ENCODE assay signal across 7 cellular contexts in the genomic region with DNA sequence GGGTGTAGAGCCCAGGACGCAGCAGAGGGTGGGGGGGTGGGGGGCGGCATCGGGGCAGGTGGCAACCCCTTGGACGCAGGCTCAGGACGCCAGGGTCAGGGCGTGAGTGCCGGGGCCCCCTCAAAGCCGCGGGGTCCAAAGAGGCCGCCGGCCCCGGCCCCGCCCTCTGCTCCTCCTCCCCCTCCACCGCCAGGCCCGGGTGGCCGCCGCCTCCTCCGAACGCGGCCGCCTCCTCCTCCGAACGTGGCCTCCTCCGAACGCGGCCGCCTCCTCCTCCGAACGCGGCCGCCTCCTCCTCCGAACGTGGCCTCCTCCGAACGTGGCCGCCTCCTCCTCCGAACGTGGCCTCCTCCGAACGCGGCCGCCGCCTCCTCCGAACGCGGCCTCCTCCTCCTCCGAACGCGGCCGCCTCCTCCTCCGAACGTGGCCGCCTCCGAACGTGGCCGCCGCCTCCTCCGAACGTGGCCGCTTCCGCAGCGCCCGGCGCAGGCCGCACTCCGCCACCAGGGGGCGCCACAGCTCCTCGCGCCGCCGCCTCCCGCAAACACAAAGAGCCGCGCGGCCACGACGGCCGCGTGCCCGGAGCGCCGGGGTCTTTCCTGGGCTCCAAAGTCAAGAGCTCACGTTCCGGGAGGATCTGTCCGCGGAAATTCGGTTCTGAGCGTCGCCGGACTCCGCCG. TPM values are rescaled to one million over a fixed set of nuclear protein-coding genes. Genes with fewer than 3 reads are reported as not detected.
A peak's percentile ranks its signal among the peaks of the same experiment; 100 is the strongest.
DNase-seq lines count a peak whose midpoint lies in the region; ATAC-seq and TF ChIP-seq lines count a peak whose summit lies in the region.

No MANE protein-coding gene starts in this region.

- peak; percentile 82 for TF ChIP-seq RAD21 in neural cell (conservative IDR thresholded peaks at IDR 0.05)

- TF ChIP-seq EP300 in neural cell (conservative IDR thresholded peaks at IDR 0.05; ENCODE audit: poor library complexity, severe bottlenecking), result no peak

- H3K27ac Mint-ChIP-seq in stimulated activated naive CD8-positive, alpha-beta T cell treated with anti-CD3 and anti-CD28 coated beads, Interleukin-15, amount 100 ng/mL, for 72 hours, result peak overlapping the region; percentile 27 to 63

- H3K27ac ChIP-seq in neural cell (ENCODE audit: low read length), result no peak overlapping the region

- H3K27me3 Mint-ChIP-seq in stimulated activated naive CD8-positive, alpha-beta T cell treated with anti-CD3 and anti-CD28 coated beads, Interleukin-15, amount 100 ng/mL, for 72 hours, result peaks cover 74% of the 10 kb centered on the region

- no peaks in the 10 kb centered on the region for H3K9me3 Mint-ChIP-seq in stimulated activated naive CD8-positive, alpha-beta T cell treated with anti-CD3 and anti-CD28 coated beads, Interleukin-15, amount 100 ng/mL, for 72 hours

- peak overlapping the region; percentile 80 to 81 for H3K4me3 Mint-ChIP-seq in stimulated activated naive CD8-positive, alpha-beta T cell treated with anti-CD3 and anti-CD28 coated beads, Interleukin-15, amount 100 ng/mL, for 72 hours

- peak; percentile 76 for TF ChIP-seq CTCF in GM12872 (IDR thresholded peaks at IDR 0.05; ENCODE audit: insufficient read depth, low read depth, low read length)
- peak; percentile 95 for TF ChIP-seq CTCF in neural cell (IDR thresholded peaks at IDR 0.05; ENCODE audit: poor library complexity, severe bottlenecking)

- DNase-seq in HT1080 (ENCODE audit: low read depth) (peak; percentile 88), fibroblast of gingiva (ENCODE audit: low read depth) (peak; percentile 82)
- peak; percentile 87 to 92 for DNase-seq in activated T-cell treated with anti-CD3 and anti-CD28 coated beads, Interleukin-2, amount 50 U/mL, for 48 hours
- peak; percentile 85 to 92 for DNase-seq in stimulated activated naive CD8-positive, alpha-beta T cell treated with anti-CD3 and anti-CD28 coated beads, Interleukin-15, amount 100 ng/mL, for 72 hours

- H3K27me3 ChIP-seq in neural cell (ENCODE audit: insufficient read depth, low read depth, low read length), result no peaks in the 10 kb centered on the region

- H3K79me2 ChIP-seq in neural cell (replicated peaks; ENCODE audit: insufficient read depth, low read length), result no peaks in the 10 kb centered on the region

- H3K4me3 ChIP-seq in neural cell (ENCODE audit: low read length), result peak overlapping the region; percentile 76

- no peaks in the 10 kb centered on the region for H4K20me1 ChIP-seq in neural cell (ENCODE audit: insufficient read depth)

- peak; percentile 88 for ATAC-seq in stimulated activated naive CD8-positive, alpha-beta T cell treated with anti-CD3 and anti-CD28 coated beads, Interleukin-15, amount 100 ng/mL, for 72 hours

- peaks cover 19% of the 10 kb centered on the region for H3K4me1 Mint-ChIP-seq in stimulated activated naive CD8-positive, alpha-beta T cell treated with anti-CD3 and anti-CD28 coated beads, Interleukin-15, amount 100 ng/mL, for 72 hours

- H3K9me2 ChIP-seq in neural cell (ENCODE audit: insufficient read depth, low read length), result no peaks in the 10 kb centered on the region

- H3K4me2 ChIP-seq in neural cell (ENCODE audit: low read length), result no peak overlapping the region

- H3K36me3 ChIP-seq in neural cell (ENCODE audit: insufficient read depth, low read length), result no peaks in the 10 kb centered on the region

- no peaks in the 10 kb centered on the region for H3F3A ChIP-seq in neural cell (ENCODE audit: insufficient read depth, low read length, poor library complexity, severe bottlenecking)

- no peaks in the 10 kb centered on the region for H3K9me3 ChIP-seq in neural cell (ENCODE audit: low read length)

- no peak overlapping the region for H2AFZ ChIP-seq in neural cell (ENCODE audit: low read depth, low read length)

- peak overlapping the region; percentile 71 for H3K9ac ChIP-seq in neural cell (ENCODE audit: low read length)

TF ChIP-seq in PFSK-1, 5 proteins besides CTCF, POLR2A, EP300 and RAD21 (continues in another document):
- no peak for TF ChIP-seq FOXP2 (optimal IDR thresholded peaks at IDR 0.05; ENCODE audit: borderline replicate concordance, extremely low read depth, extremely low read length, insufficient read depth)
- TF ChIP-seq TAF1 (IDR thresholded peaks at IDR 0.05; ENCODE audit: borderline replicate concordance, insufficient read depth, low read length), result 0 out of 2 replicates have a peak, but pooled peaks have one; percentile 39
- TF ChIP-seq POLR2AphosphoS5 (IDR thresholded peaks at IDR 0.05; ENCODE audit: low read depth, low read length), result peak; percentile 58; the same call in 1 of the 2 replicates
- TF ChIP-seq SIN3A (IDR thresholded peaks at IDR 0.05; ENCODE audit: borderline replicate concordance, insufficient read depth, low read length), result no peak

TF ChIP-seq in neural cell, 6 proteins besides CTCF, POLR2A, EP300 and RAD21:
- TF ChIP-seq SMC3 (conservative IDR thresholded peaks at IDR 0.05; ENCODE audit: poor library complexity), result peak; percentile 85
- TF ChIP-seq MXI1 (conservative IDR thresholded peaks at IDR 0.05; ENCODE audit: poor library complexity, severe bottlenecking), result peak; percentile 67
- peak; percentile 75 for TF ChIP-seq POLR2AphosphoS5 (IDR thresholded peaks at IDR 0.05)
- peak; percentile 69 for TF ChIP-seq TAF1 (IDR thresholded peaks at IDR 0.05; ENCODE audit: low read depth)
- no peak for TF ChIP-seq EZH2 (IDR thresholded peaks at IDR 0.05; ENCODE audit: borderline replicate concordance, insufficient read depth, low read length, poor library complexity, severe bottlenecking)
- TF ChIP-seq, protein P1, sequence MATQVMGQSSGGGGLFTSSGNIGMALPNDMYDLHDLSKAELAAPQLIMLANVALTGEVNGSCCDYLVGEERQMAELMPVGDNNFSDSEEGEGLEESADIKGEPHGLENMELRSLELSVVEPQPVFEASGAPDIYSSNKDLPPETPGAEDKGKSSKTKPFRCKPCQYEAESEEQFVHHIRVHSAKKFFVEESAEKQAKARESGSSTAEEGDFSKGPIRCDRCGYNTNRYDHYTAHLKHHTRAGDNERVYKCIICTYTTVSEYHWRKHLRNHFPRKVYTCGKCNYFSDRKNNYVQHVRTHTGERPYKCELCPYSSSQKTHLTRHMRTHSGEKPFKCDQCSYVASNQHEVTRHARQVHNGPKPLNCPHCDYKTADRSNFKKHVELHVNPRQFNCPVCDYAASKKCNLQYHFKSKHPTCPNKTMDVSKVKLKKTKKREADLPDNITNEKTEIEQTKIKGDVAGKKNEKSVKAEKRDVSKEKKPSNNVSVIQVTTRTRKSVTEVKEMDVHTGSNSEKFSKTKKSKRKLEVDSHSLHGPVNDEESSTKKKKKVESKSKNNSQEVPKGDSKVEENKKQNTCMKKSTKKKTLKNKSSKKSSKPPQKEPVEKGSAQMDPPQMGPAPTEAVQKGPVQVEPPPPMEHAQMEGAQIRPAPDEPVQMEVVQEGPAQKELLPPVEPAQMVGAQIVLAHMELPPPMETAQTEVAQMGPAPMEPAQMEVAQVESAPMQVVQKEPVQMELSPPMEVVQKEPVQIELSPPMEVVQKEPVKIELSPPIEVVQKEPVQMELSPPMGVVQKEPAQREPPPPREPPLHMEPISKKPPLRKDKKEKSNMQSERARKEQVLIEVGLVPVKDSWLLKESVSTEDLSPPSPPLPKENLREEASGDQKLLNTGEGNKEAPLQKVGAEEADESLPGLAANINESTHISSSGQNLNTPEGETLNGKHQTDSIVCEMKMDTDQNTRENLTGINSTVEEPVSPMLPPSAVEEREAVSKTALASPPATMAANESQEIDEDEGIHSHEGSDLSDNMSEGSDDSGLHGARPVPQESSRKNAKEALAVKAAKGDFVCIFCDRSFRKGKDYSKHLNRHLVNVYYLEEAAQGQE (IDR thresholded peaks at IDR 0.05; ENCODE audit: borderline replicate concordance), result peak; percentile 49

RNA-seq across cellular contexts. Expression of gene SAMD11, which starts 19.3 kb away (rescaled TPM):
- total RNA-seq in HT1080 (2014; rRNA removed; shearing (Covaris generic)), result 0.37 and 0.50 TPM in 2 replicates
- polyA plus RNA-seq in HT1080 (2015; cell fraction: cytosol; rRNA removed), result 0.40 and 0.55 TPM in 2 replicates
- 1.3 and 1.9 TPM in 2 replicates for polyA plus RNA-seq in HT1080 (2015; cell fraction: nucleus; rRNA removed)
- 55.8 TPM for polyA plus RNA-seq in PFSK-1 (2012; ENCODE audit: insufficient read length, low read depth)
- 11.2 and 21.6 TPM in 2 replicates for polyA plus RNA-seq in neural cell
- 3.6 and 6.1 TPM in 2 replicates for polyA minus RNA-seq in neural cell

RNA-seq across cellular contexts. Expression of gene NOC2L, which starts 54.6 kb away (rescaled TPM):
- 312 and 330 TPM in 2 replicates for total RNA-seq in HT1080 (2014; rRNA removed; shearing (Covaris generic))
- polyA plus RNA-seq in HT1080 (2015; cell fraction: cytosol; rRNA removed), result 156 and 162 TPM in 2 replicates
- polyA plus RNA-seq in HT1080 (2015; cell fraction: nucleus; rRNA removed), result 331 and 348 TPM in 2 replicates
- polyA plus RNA-seq in PFSK-1 (2012; ENCODE audit: insufficient read length, low read depth), result 193 TPM
- polyA plus RNA-seq in neural cell, result 77.2 and 78.2 TPM in 2 replicates
- polyA minus RNA-seq in neural cell, result 70.8 and 77.2 TPM in 2 replicates

RNA-seq across cellular contexts. Expression of gene KLHL17, which starts 56.0 kb away (rescaled TPM):
- total RNA-seq in HT1080 (2014; rRNA removed; shearing (Covaris generic)), result 10.7 and 12.6 TPM in 2 replicates
- 6.6 and 8.4 TPM in 2 replicates for polyA plus RNA-seq in HT1080 (2015; cell fraction: cytosol; rRNA removed)
- polyA plus RNA-seq in HT1080 (2015; cell fraction: nucleus; rRNA removed), result 172 and 183 TPM in 2 replicates
- polyA plus RNA-seq in PFSK-1 (2012; ENCODE audit: insufficient read length, low read depth), result 60.8 TPM
- 52.3 and 64.2 TPM in 2 replicates for polyA plus RNA-seq in neural cell
- 9.5 and 14.9 TPM in 2 replicates for polyA minus RNA-seq in neural cell
